In genomic region chr22:30290679-30291333, GRCh38 we compare ENCODE assay signal across 8 cellular contexts. TPM values are rescaled to one million over a fixed set of nuclear protein-coding genes. Genes with fewer than 3 reads are reported as not detected.
DNase-seq lines count a peak whose midpoint lies in the region; TF ChIP-seq lines count a peak whose summit lies in the region.

No MANE protein-coding gene starts in this region.

- peak in 1 of 5 experiments; percentile 35 for TF ChIP-seq CTCF in tibial nerve (IDR thresholded peaks at IDR 0.05)

- 0 to 9% methylated on average over 1 to 4 of the region's 5 CpGs for WGBS in tibial nerve, 2 donors

- TF ChIP-seq EP300 in tibial nerve (IDR thresholded peaks at IDR 0.05): peak; percentile 99

- H3K9me3 ChIP-seq in effector memory CD4-positive, alpha-beta T cell (ENCODE audit: control insufficient read depth, low read length): no peaks in the 10 kb centered on the region
- no peaks in the 10 kb centered on the region for H3K9me3 ChIP-seq in tibial nerve

- no peaks in the 10 kb centered on the region for H3K27me3 ChIP-seq in effector memory CD4-positive, alpha-beta T cell (replicated peaks; ENCODE audit: control insufficient read depth, insufficient read depth, low read length, poor library complexity, severe bottlenecking)
- no peaks in the 10 kb centered on the region for H3K27me3 ChIP-seq in tibial nerve

- peak overlapping the region; percentile 44 for H3K27ac ChIP-seq in effector memory CD4-positive, alpha-beta T cell (ENCODE audit: insufficient read depth, low read length, poor library complexity, severe bottlenecking)
- peak overlapping the region; percentile 94 to 99 (median 94) for H3K27ac ChIP-seq in tibial nerve

- H3K36me3 ChIP-seq in effector memory CD4-positive, alpha-beta T cell (ENCODE audit: control insufficient read depth, insufficient read depth, low read length): peaks cover 42% of the 10 kb centered on the region
- peaks cover 0 to 53% (median 15%) of the 10 kb centered on the region in 3 donors for H3K36me3 ChIP-seq in tibial nerve

- peaks cover 27% of the 10 kb centered on the region for H3K4me1 ChIP-seq in effector memory CD4-positive, alpha-beta T cell (ENCODE audit: control insufficient read depth, insufficient read depth, low read length, poor library complexity, severe bottlenecking)
- H3K4me1 ChIP-seq in tibial nerve: peaks cover 7 to 74% (median 27%) of the 10 kb centered on the region in 4 donors

- no peak overlapping the region for H3K4me3 ChIP-seq in effector memory CD4-positive, alpha-beta T cell (ENCODE audit: insufficient read depth, low read depth, low read length, poor library complexity, severe bottlenecking)
- no peak overlapping the region for H3K4me3 ChIP-seq in tibial nerve

- TF ChIP-seq POLR2A in tibial nerve (IDR thresholded peaks at IDR 0.05): peak; percentile 33 to 45

- DNase-seq in NCI-H748 (lab: John Stamatoyannopoulos, UW; ENCODE audit: unreplicated experiment) (peak; percentile 29), NCI-H748 treated with DMSO at 0.1 percent for 48 hours (lab: John Stamatoyannopoulos, UW) (no peak), RKO (ENCODE audit: low spot score) (peak; percentile 24), medulla oblongata (ENCODE audit: extremely low spot score) (peak; percentile 87), tibial nerve (ENCODE audit: low spot score in 2 of 2) (peak; percentile 87 to 90), NCI-H187 treated with DMSO at 0.1 percent for 48 hours (lab: John Stamatoyannopoulos, UW) (no peak), NCI-H2081 treated with DMSO at 0.1 percent for 48 hours (lab: John Stamatoyannopoulos, UW) (no peak)
- no peak for DNase-seq in effector memory CD4-positive, alpha-beta T cell

RNA-seq across cellular contexts. Expression of gene CASTOR1, which starts 1.5 kb away (rescaled TPM):
- 10 to 100 TPM; 38.7 to 57.9 (median 45.3) TPM for total RNA-seq in tibial nerve

RNA-seq across cellular contexts. Expression of gene OSM, which starts 24.2 kb away (rescaled TPM):
- total RNA-seq in tibial nerve: 10 to 100 TPM in 1 of 4 donors, 1 to 10 TPM in 3; 1.4 to 19.7 (median 4.2) TPM

RNA-seq across cellular contexts. Expression of gene TBC1D10A, which starts 35.9 kb away (rescaled TPM):
- 10 to 100 TPM; 46.8 to 63.9 (median 52.1) TPM for total RNA-seq in tibial nerve

RNA-seq across cellular contexts. Expression of gene LIF, which starts 44.2 kb away (rescaled TPM):
- under 1 TPM; 0.30 to 0.84 (median 0.72) TPM for total RNA-seq in tibial nerve

Comparison
In these comparisons a context has a peak if more than half of its experiments do, and no peak if none do; other contexts are left out.
1. DNase-seq: peak in NCI-H748 (single experiment), RKO (single experiment), medulla oblongata (single experiment) and tibial nerve (2 of 2); none in NCI-H748 treated with DMSO at 0.1 percent for 48 hours (single experiment), effector memory CD4-positive, alpha-beta T cell (0 of 3), NCI-H187 treated with DMSO at 0.1 percent for 48 hours (single experiment) and NCI-H2081 treated with DMSO at 0.1 percent for 48 hours (single experiment).